Comparison of ENCODE assay signal across 15 cellular contexts in the genomic region with DNA sequence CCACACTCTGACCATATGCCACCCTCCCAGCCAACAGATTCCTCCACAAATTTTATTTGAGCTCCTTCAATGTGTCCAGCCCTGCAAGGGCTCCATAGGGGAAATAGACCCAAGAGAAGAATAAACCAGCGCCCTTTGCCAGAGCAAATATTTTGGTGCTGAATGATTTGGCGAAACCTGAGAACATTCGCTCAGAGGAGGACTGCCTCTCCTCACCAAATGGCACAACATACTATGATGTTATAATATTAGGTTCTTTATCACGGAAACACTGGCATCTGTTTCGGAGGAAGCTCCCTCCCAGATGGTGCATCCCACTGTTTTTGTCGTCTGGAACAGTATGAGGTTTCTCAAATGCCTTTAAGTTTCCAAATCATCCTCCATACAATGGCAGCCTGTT.
A peak's percentile ranks its signal among the peaks of the same experiment; 100 is the strongest.
DNase-seq lines count a peak whose midpoint lies in the region; ATAC-seq lines count a peak whose summit lies in the region.
"Had no signal": no experiment of that assay in that cellular context is flagged by ENCODE, and none has a peak within 500 bp of the region (broad histone marks: within the 10 kb centered on the region; RNA-seq: fewer than 3 reads in every experiment).

No MANE protein-coding gene starts in this region.

- H3K36me3 ChIP-seq in HAP-1 (replicated peaks) = no peaks in the 10 kb centered on the region
- H3K36me3 ChIP-seq: BLaER1 treated with 17β-estradiol and CSF1 and Interleukin-3, amounts not matched to agents 10 nM and 100 nM had no signal

- no peaks in the 10 kb centered on the region for H3K4me1 ChIP-seq in HAP-1

- H3K9me3 ChIP-seq in HAP-1 = no peaks in the 10 kb centered on the region
- H3K9me3 ChIP-seq: BLaER1 treated with 17β-estradiol and CSF1 and Interleukin-3, amounts not matched to agents 10 nM and 100 nM had no signal

- peaks cover 11% of the 10 kb centered on the region for H3K27me3 ChIP-seq in HAP-1 (ENCODE audit: low read depth)

- DNase-seq in Ammon's horn (ENCODE audit: low spot score) (peak; percentile 44), LHCN-M2 (ENCODE audit: low read depth) (peak; percentile 38), NCI-H524 treated with DMSO at 0.1 percent for 48 hours (lab: John Stamatoyannopoulos, UW) (peak; percentile 8), myocyte (ENCODE audit: low read depth) (peak; percentile 55), NCI-H1417 treated with DMSO at 0.1 percent for 48 hours (lab: John Stamatoyannopoulos, UW) (no peak), HAP-1 (ENCODE audit: low spot score in 2 of 2) (no peak), CD1c-positive myeloid dendritic cell (ENCODE audit: extremely low spot score) (no peak)
- DNase-seq: DMS153, EL, H7, NCI-H1105, NCI-H226, NCI-H774 had no signal

- ATAC-seq in GM19351 (IDR thresholded peaks at IDR 0.05; ENCODE audit: unreplicated experiment) = no peak

- in situ Hi-C loops in HAP-1 (cut with MboI; ENCODE audit: low sequenced_read_pairs) = no loop called here

- no peak overlapping the region for H3K4me3 ChIP-seq in HAP-1
- H3K4me3 ChIP-seq: BLaER1 treated with 17β-estradiol and CSF1 and Interleukin-3, amounts not matched to agents 10 nM and 100 nM had no signal

Comparison
In these comparisons a context has a peak if more than half of its experiments do, and no peak if none do; other contexts are left out.
1. DNase-seq: peak in Ammon's horn (single experiment), LHCN-M2 (single experiment), NCI-H524 treated with DMSO at 0.1 percent for 48 hours (single experiment) and myocyte (single experiment); none in NCI-H1417 treated with DMSO at 0.1 percent for 48 hours (single experiment), HAP-1 (0 of 2) and CD1c-positive myeloid dendritic cell (single experiment).